In the genomic region with DNA sequence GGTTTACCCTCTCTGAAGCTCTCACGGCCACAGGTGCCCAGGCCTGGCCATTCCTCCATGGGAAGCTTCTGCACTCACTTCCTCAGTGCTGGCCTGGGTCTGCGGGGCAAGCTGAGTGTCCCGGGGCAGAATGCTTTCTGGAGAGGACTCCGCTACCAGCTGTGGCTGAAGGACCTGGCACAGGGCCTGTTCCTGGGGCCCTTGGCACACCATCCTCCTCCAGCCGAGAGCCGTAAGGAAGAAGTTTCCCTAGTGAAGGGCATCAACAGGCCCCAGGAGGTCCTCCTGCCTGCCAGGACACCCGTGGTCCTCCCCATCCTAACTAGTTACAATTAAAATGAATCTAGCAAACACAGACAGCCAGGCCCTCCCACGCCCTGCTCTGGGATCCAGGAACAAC, we compare ENCODE assay signal across 2 cellular contexts.
TF ChIP-seq lines count a peak whose summit lies in the region.

No MANE protein-coding gene starts in this region.

TF ChIP-seq in HepG2, 621 proteins besides CTCF, POLR2A, EP300 and RAD21:
- peak; percentile 18; the same call in 1 of the 2 replicates for TF ChIP-seq ZNF768 (CRISPR knock-in tag; IDR thresholded peaks at IDR 0.05)
- TF ChIP-seq KLF16 (CRISPR knock-in tag; IDR thresholded peaks at IDR 0.05), result no peak
- no peak for TF ChIP-seq NCOA2 (CRISPR knock-in tag; IDR thresholded peaks at IDR 0.05)
- TF ChIP-seq, protein P1, sequence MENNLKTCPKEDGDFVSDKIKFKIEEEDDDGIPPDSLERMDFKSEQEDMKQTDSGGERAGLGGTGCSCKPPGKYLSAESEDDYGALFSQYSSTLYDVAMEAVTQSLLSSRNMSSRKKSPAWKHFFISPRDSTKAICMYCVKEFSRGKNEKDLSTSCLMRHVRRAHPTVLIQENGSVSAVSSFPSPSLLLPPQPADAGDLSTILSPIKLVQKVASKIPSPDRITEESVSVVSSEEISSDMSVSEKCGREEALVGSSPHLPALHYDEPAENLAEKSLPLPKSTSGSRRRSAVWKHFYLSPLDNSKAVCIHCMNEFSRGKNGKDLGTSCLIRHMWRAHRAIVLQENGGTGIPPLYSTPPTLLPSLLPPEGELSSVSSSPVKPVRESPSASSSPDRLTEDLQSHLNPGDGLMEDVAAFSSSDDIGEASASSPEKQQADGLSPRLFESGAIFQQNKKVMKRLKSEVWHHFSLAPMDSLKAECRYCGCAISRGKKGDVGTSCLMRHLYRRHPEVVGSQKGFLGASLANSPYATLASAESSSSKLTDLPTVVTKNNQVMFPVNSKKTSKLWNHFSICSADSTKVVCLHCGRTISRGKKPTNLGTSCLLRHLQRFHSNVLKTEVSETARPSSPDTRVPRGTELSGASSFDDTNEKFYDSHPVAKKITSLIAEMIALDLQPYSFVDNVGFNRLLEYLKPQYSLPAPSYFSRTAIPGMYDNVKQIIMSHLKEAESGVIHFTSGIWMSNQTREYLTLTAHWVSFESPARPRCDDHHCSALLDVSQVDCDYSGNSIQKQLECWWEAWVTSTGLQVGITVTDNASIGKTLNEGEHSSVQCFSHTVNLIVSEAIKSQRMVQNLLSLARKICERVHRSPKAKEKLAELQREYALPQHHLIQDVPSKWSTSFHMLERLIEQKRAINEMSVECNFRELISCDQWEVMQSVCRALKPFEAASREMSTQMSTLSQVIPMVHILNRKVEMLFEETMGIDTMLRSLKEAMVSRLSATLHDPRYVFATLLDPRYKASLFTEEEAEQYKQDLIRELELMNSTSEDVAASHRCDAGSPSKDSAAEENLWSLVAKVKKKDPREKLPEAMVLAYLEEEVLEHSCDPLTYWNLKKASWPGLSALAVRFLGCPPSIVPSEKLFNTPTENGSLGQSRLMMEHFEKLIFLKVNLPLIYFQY (CRISPR knock-in tag; IDR thresholded peaks at IDR 0.05; ENCODE audit: borderline replicate concordance), result no peak

TF ChIP-seq in GM23338, 12 proteins besides CTCF, POLR2A, EP300 and RAD21:
- no peak for TF ChIP-seq POLR2AphosphoS5 (IDR thresholded peaks at IDR 0.05; ENCODE audit: low read depth)
- no peak for TF ChIP-seq STAT1 (IDR thresholded peaks at IDR 0.05; ENCODE audit: unreplicated experiment)
- TF ChIP-seq, protein P2, sequence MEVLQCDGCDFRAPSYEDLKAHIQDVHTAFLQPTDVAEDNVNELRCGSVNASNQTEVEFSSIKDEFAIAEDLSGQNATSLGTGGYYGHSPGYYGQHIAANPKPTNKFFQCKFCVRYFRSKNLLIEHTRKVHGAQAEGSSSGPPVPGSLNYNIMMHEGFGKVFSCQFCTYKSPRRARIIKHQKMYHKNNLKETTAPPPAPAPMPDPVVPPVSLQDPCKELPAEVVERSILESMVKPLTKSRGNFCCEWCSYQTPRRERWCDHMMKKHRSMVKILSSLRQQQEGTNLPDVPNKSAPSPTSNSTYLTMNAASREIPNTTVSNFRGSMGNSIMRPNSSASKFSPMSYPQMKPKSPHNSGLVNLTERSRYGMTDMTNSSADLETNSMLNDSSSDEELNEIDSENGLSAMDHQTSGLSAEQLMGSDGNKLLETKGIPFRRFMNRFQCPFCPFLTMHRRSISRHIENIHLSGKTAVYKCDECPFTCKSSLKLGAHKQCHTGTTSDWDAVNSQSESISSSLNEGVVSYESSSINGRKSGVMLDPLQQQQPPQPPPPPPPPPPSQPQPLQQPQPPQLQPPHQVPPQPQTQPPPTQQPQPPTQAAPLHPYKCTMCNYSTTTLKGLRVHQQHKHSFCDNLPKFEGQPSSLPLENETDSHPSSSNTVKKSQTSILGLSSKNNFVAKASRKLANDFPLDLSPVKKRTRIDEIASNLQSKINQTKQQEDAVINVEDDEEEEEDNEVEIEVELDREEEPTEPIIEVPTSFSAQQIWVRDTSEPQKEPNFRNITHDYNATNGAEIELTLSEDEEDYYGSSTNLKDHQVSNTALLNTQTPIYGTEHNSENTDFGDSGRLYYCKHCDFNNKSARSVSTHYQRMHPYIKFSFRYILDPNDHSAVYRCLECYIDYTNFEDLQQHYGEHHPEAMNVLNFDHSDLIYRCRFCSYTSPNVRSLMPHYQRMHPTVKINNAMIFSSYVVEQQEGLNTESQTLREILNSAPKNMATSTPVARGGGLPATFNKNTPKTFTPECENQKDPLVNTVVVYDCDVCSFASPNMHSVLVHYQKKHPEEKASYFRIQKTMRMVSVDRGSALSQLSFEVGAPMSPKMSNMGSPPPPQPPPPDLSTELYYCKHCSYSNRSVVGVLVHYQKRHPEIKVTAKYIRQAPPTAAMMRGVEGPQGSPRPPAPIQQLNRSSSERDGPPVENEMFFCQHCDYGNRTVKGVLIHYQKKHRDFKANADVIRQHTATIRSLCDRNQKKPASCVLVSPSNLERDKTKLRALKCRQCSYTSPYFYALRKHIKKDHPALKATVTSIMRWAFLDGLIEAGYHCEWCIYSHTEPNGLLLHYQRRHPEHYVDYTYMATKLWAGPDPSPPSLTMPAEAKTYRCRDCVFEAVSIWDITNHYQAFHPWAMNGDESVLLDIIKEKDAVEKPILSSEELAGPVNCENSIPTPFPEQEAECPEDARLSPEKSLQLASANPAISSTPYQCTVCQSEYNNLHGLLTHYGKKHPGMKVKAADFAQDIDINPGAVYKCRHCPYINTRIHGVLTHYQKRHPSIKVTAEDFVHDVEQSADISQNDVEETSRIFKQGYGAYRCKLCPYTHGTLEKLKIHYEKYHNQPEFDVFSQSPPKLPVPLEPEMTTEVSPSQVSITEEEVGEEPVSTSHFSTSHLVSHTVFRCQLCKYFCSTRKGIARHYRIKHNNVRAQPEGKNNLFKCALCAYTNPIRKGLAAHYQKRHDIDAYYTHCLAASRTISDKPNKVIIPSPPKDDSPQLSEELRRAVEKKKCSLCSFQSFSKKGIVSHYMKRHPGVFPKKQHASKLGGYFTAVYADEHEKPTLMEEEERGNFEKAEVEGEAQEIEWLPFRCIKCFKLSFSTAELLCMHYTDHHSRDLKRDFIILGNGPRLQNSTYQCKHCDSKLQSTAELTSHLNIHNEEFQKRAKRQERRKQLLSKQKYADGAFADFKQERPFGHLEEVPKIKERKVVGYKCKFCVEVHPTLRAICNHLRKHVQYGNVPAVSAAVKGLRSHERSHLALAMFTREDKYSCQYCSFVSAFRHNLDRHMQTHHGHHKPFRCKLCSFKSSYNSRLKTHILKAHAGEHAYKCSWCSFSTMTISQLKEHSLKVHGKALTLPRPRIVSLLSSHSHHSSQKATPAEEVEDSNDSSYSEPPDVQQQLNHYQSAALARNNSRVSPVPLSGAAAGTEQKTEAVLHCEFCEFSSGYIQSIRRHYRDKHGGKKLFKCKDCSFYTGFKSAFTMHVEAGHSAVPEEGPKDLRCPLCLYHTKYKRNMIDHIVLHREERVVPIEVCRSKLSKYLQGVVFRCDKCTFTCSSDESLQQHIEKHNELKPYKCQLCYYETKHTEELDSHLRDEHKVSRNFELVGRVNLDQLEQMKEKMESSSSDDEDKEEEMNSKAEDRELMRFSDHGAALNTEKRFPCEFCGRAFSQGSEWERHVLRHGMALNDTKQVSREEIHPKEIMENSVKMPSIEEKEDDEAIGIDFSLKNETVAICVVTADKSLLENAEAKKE (CRISPR knock-in tag; IDR thresholded peaks at IDR 0.05), result no peak
- no peak for TF ChIP-seq ZNF331 (CRISPR knock-in tag; IDR thresholded peaks at IDR 0.05; ENCODE audit: low read depth)
- TF ChIP-seq, protein P3, sequence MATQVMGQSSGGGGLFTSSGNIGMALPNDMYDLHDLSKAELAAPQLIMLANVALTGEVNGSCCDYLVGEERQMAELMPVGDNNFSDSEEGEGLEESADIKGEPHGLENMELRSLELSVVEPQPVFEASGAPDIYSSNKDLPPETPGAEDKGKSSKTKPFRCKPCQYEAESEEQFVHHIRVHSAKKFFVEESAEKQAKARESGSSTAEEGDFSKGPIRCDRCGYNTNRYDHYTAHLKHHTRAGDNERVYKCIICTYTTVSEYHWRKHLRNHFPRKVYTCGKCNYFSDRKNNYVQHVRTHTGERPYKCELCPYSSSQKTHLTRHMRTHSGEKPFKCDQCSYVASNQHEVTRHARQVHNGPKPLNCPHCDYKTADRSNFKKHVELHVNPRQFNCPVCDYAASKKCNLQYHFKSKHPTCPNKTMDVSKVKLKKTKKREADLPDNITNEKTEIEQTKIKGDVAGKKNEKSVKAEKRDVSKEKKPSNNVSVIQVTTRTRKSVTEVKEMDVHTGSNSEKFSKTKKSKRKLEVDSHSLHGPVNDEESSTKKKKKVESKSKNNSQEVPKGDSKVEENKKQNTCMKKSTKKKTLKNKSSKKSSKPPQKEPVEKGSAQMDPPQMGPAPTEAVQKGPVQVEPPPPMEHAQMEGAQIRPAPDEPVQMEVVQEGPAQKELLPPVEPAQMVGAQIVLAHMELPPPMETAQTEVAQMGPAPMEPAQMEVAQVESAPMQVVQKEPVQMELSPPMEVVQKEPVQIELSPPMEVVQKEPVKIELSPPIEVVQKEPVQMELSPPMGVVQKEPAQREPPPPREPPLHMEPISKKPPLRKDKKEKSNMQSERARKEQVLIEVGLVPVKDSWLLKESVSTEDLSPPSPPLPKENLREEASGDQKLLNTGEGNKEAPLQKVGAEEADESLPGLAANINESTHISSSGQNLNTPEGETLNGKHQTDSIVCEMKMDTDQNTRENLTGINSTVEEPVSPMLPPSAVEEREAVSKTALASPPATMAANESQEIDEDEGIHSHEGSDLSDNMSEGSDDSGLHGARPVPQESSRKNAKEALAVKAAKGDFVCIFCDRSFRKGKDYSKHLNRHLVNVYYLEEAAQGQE (IDR thresholded peaks at IDR 0.05; ENCODE audit: unreplicated experiment), result no peak
